Comparison of ENCODE assay signal across 9 cellular contexts in the genomic region with DNA sequence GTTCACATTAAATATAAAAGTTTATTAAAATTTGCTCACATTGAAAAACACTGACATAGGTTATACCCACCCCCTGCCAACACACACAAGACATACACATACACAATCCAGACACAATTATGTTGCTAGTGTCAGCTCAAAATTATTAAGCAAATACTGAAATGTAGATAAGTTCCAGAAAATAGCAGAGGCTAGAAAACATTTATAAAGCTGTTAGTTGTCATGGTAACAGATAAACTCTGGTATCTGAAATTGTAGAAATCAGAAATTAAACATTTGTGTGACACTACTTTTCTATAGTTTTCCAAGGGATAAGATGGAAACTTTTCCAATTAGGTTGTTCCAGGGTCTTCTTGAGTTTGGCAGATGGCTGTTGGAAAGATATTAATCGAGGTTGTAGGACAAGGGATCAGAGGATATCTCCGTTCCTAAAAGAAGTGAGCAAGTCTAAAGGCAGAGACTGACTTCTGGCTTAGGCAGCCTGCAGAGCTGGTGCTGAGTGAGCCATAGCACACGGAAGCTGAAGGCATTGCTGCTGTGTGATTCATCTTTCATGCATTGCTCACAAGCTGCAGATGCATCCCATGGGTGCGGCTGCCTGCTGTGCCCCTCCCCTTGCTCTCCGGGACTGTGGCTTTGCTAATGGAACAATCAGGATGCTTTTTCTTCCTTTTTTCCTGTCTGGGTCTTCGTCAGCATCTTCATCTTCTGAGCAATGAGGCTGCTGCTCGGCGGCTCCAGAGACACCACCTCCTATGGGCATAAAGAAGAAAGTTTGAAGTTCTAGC.
DNase-seq lines count a peak whose midpoint lies in the region; ATAC-seq and TF ChIP-seq lines count a peak whose summit lies in the region.
"Had no signal": no experiment of that assay in that cellular context is flagged by ENCODE, and none has a peak within 500 bp of the region (broad histone marks: within the 10 kb centered on the region; RNA-seq: fewer than 3 reads in every experiment).

No MANE protein-coding gene starts in this region.

- ATAC-seq in upper lobe of left lung (ENCODE audit: low FRiP score in 2 of 2), result peak; percentile 72 to 96
- ATAC-seq in gastrocnemius medialis, result no peak
- no peak for ATAC-seq in GM21526 (IDR thresholded peaks at IDR 0.05; ENCODE audit: low FRiP score, unreplicated experiment)

- TF ChIP-seq CTCF in right atrium auricular region (IDR thresholded peaks at IDR 0.05) (no peak), upper lobe of left lung (IDR thresholded peaks at IDR 0.05) (no peak), gastrocnemius medialis (IDR thresholded peaks at IDR 0.05 in 4 of 5, conservative IDR thresholded peaks at IDR 0.05 in 1 of 5) (no peak)

- H3K4me1 ChIP-seq in right atrium auricular region (no peaks in the 10 kb centered on the region), upper lobe of left lung (no peaks in the 10 kb centered on the region), gastrocnemius medialis (no peaks in the 10 kb centered on the region)

- DNase-seq in SIG-M5 treated with dmso at 0.1 percent for 504 hours (lab: John Stamatoyannopoulos, UW; ENCODE audit: unreplicated experiment), result peak; percentile 13
- no peak for DNase-seq in SIG-M5 (lab: John Stamatoyannopoulos, UW)
- DNase-seq in SW480 (ENCODE audit: low spot score), result peak; percentile 85
- DNase-seq in right atrium auricular region (ENCODE audit: low spot score), result peak; percentile 63
- no peak for DNase-seq in upper lobe of left lung
- DNase-seq in NCI-H524 treated with DMSO at 0.1 percent for 48 hours (lab: John Stamatoyannopoulos, UW), result no peak
- DNase-seq in gastrocnemius medialis, result no peak
- DNase-seq: CD4-positive, CD25-positive, alpha-beta regulatory T cell had no signal

- in situ Hi-C loops in gastrocnemius medialis (cut with MboI; ENCODE audit: low sequenced_read_pairs in 4 of 4), result no loop called here

- TF ChIP-seq POLR2A in upper lobe of left lung (IDR thresholded peaks at IDR 0.05) (no peak), gastrocnemius medialis (IDR thresholded peaks at IDR 0.05) (no peak)

- H3K9me3 ChIP-seq in right atrium auricular region (no peaks in the 10 kb centered on the region), upper lobe of left lung (no peaks in the 10 kb centered on the region), gastrocnemius medialis (no peaks in the 10 kb centered on the region)

- H3K27ac ChIP-seq in right atrium auricular region (no peak overlapping the region), upper lobe of left lung (no peak overlapping the region), gastrocnemius medialis (no peak overlapping the region)

- 49 to 57% methylated on average over 7 to 8 of the region's 8 CpGs for WGBS in upper lobe of left lung, 2 donors

- H3K4me3 ChIP-seq in right atrium auricular region, result no peak overlapping the region
- no peak overlapping the region for H3K4me3 ChIP-seq in upper lobe of left lung
- no peak overlapping the region for H3K4me3 ChIP-seq in gastrocnemius medialis

- intact Hi-C loops in gastrocnemius medialis (cut with DNase I; ENCODE audit: low total_unique reads), result no loop called here

- no peaks in the 10 kb centered on the region for H3K27me3 ChIP-seq in right atrium auricular region
- H3K27me3 ChIP-seq in upper lobe of left lung, result no peaks in the 10 kb centered on the region
- peaks cover 0 to 5% (median 0%) of the 10 kb centered on the region in 3 donors for H3K27me3 ChIP-seq in gastrocnemius medialis

- TF ChIP-seq EP300 in upper lobe of left lung (IDR thresholded peaks at IDR 0.05), result no peak

- no peaks in the 10 kb centered on the region for H3K36me3 ChIP-seq in right atrium auricular region
- H3K36me3 ChIP-seq in upper lobe of left lung, result no peaks in the 10 kb centered on the region
- H3K36me3 ChIP-seq in gastrocnemius medialis, result no peaks in the 10 kb centered on the region

Comparison
In these comparisons a context has a peak if more than half of its experiments do, and no peak if none do; other contexts are left out.
1. DNase-seq: peak in SIG-M5 treated with dmso at 0.1 percent for 504 hours (single experiment), SW480 (single experiment) and right atrium auricular region (single experiment); none in SIG-M5 (single experiment), upper lobe of left lung (0 of 2), NCI-H524 treated with DMSO at 0.1 percent for 48 hours (single experiment) and gastrocnemius medialis (0 of 2).
2. ATAC-seq: peak in upper lobe of left lung (2 of 2); none in gastrocnemius medialis (0 of 2) and GM21526 (single experiment).